Comparison of ENCODE assay signal across 8 cellular contexts in the genomic region with DNA sequence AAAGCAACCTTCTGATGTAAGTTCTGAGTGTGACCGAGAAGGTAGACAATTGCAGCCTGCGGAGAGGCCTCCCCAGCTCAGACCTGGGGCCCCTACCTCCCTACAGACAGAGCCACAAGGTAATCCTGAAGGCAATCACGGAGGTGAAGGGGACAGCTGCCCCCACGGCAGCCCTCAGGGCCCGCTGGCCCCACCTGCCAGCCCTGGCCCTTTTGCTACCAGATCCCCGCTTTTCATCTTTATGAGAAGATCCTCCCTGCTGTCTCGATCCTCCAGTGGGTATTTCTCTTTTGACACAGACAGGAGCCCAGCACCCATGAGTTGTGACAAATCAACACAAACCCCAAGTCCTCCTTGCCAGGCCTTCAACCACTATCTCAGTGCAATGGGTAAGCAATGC. TPM values are rescaled to one million over a fixed set of nuclear protein-coding genes. Genes with fewer than 3 reads are reported as not detected.
DNase-seq lines count a peak whose midpoint lies in the region; TF ChIP-seq lines count a peak whose summit lies in the region.

No MANE protein-coding gene starts in this region.

- H3K79me2 ChIP-seq in Karpas-422 (ENCODE audit: low read length): peaks cover 77% of the 10 kb centered on the region

- H3K27me3 Mint-ChIP-seq in Caco-2 (ENCODE audit: insufficient read depth, unreplicated experiment): no peaks in the 10 kb centered on the region

- H3K27me3 ChIP-seq in Caco-2 (replicated peaks; ENCODE audit: control insufficient read depth, insufficient read depth, low read length) (no peaks in the 10 kb centered on the region), Karpas-422 (ENCODE audit: low read length) (no peaks in the 10 kb centered on the region; the same call in 1 of the 2 replicates), breast epithelium (no peaks in the 10 kb centered on the region), neuron (ENCODE audit: insufficient read depth, low read length) (peaks cover 8% of the 10 kb centered on the region)

- no peaks in the 10 kb centered on the region for H3K9me3 Mint-ChIP-seq in Caco-2 (ENCODE audit: unreplicated experiment)

- BruUV-seq in Caco-2 (replicated peaks; lab: Mats Ljungman, UMichigan): no TSS peak

- H3K4me1 ChIP-seq in Caco-2: no peaks in the 10 kb centered on the region
- peaks cover 73% of the 10 kb centered on the region for H3K4me1 ChIP-seq in Karpas-422 (ENCODE audit: low read length)
- peaks cover 0 to 3% of the 10 kb centered on the region in 2 donors for H3K4me1 ChIP-seq in breast epithelium
- H3K4me1 ChIP-seq in neuron (ENCODE audit: insufficient read depth, low read length): peaks cover 38% of the 10 kb centered on the region

- no peaks in the 10 kb centered on the region for H3K9me3 ChIP-seq in Caco-2
- no peaks in the 10 kb centered on the region for H3K9me3 ChIP-seq in Karpas-422 (ENCODE audit: low read length)
- no peaks in the 10 kb centered on the region for H3K9me3 ChIP-seq in breast epithelium
- H3K9me3 ChIP-seq in neuron (ENCODE audit: low read length): no peaks in the 10 kb centered on the region

- POLR2A ChIA-PET in Caco-2 (lab: Charles Lee): no interaction called here

- peaks cover 74% of the 10 kb centered on the region for H3K36me3 Mint-ChIP-seq in Caco-2 (ENCODE audit: insufficient read depth, unreplicated experiment)

- no peak overlapping the region for H3K27ac Mint-ChIP-seq in Caco-2 (ENCODE audit: unreplicated experiment)

- no peak for TF ChIP-seq CTCF in Caco-2 (IDR thresholded peaks at IDR 0.05; ENCODE audit: insufficient read depth in 1 of 2, low read depth in 1 of 2, low read length in 1 of 2, severe bottlenecking in 1 of 2, unreplicated experiment in 1 of 2)
- no peak for TF ChIP-seq CTCF in breast epithelium (IDR thresholded peaks at IDR 0.05)
- TF ChIP-seq CTCF in GM13977 (IDR thresholded peaks at IDR 0.05; ENCODE audit: extremely low read depth, insufficient read depth, missing control alignments): no peak

- in situ Hi-C loops in GM13977 (cut with MboI; ENCODE audit: low pct_unique_long_range_greater_than_20kb, low sequenced_read_pairs, unreplicated experiment): loop anchor here (25.0 kb wide), 1 partner anchor 589 kb away; no protein-coding TSS in a partner anchor

- CTCF ChIA-PET in Caco-2 (lab: Charles Lee): no interaction called here

- H3K27ac ChIP-seq in Karpas-422 (ENCODE audit: low read length) (peak overlapping the region; percentile 86), breast epithelium (no peak overlapping the region)

- TF ChIP-seq POLR2A in breast epithelium (IDR thresholded peaks at IDR 0.05): no peak

- H3K9ac ChIP-seq in Karpas-422 (ENCODE audit: low read length): peak overlapping the region; percentile 97

- H3K4me3 ChIP-seq in Caco-2 (ENCODE audit: low read depth, low read length) (peak overlapping the region; percentile 99), Karpas-422 (ENCODE audit: low read length) (peak overlapping the region; percentile 90), breast epithelium (peak overlapping the region; percentile 82 to 90 (median 90)), neuron (ENCODE audit: low read length) (peak overlapping the region; percentile 80)

- H2AFZ ChIP-seq in Karpas-422 (ENCODE audit: low read length) (no peak overlapping the region), neuron (ENCODE audit: low read depth, low read length) (no peak overlapping the region)

- no peak for DNase-seq in Caco-2
- no peak for DNase-seq in Karpas-422
- no peak for DNase-seq in breast epithelium (ENCODE audit: low spot score in 2 of 2)
- no peak for DNase-seq in SHP77 treated with DMSO at 0.1 percent for 48 hours (lab: John Stamatoyannopoulos, UW)
- DNase-seq in NCI-H82 (lab: John Stamatoyannopoulos, UW): no peak
- no peak for DNase-seq in DMS79 treated with DMSO at 0.1 percent for 48 hours (lab: John Stamatoyannopoulos, UW)
- DNase-seq in GM13977 (ENCODE audit: low spot score): no peak

- no peaks in the 10 kb centered on the region for H3K9me2 ChIP-seq in Karpas-422 (replicated peaks; ENCODE audit: insufficient read depth, low read length)

- H3K36me3 ChIP-seq in Caco-2 (ENCODE audit: control insufficient read depth, insufficient read depth, low read length) (peaks cover 4% of the 10 kb centered on the region; the same call in 1 of the 2 replicates), Karpas-422 (ENCODE audit: insufficient read depth, low read length) (peaks cover 54% of the 10 kb centered on the region), breast epithelium (no peaks in the 10 kb centered on the region), neuron (ENCODE audit: insufficient read depth, low read length) (peaks cover 47% of the 10 kb centered on the region)

- H3K4me3 Mint-ChIP-seq in Caco-2 (ENCODE audit: unreplicated experiment): peak overlapping the region; percentile 40

- intact Hi-C loops in Caco-2 (cut with micrococcal nuclease; ENCODE audit: unreplicated experiment): loop anchor here (5.0 kb wide), 2 partner anchors 54 to 69 kb away; no protein-coding TSS in a partner anchor
- intact Hi-C loops in breast epithelium (cut with DNase I; ENCODE audit: low total_unique reads): no loop called here

- H4K20me1 ChIP-seq in Karpas-422 (ENCODE audit: insufficient read depth, low read depth, low read length): peaks cover 58% of the 10 kb centered on the region

- peak overlapping the region; percentile 89 for H3K4me2 ChIP-seq in Karpas-422 (ENCODE audit: low read depth, low read length, poor library complexity, severe bottlenecking)

- H3K4me1 Mint-ChIP-seq in Caco-2 (ENCODE audit: low read depth, unreplicated experiment): no peaks in the 10 kb centered on the region

RNA-seq across cellular contexts. Expression of a gene that starts 3.0 kb away (rescaled TPM):
- total RNA-seq in Caco-2 (2022): 27.7 and 28.9 TPM in 2 replicates
- total RNA-seq in Karpas-422 (2014; rRNA removed; shearing (Covaris generic); ENCODE audit: low replicate concordance): 29.7 and 51.9 TPM in 2 replicates
- total RNA-seq in breast epithelium: 10 to 100 TPM; 42.6 to 67.3 (median 46.1) TPM
